In the genomic region with DNA sequence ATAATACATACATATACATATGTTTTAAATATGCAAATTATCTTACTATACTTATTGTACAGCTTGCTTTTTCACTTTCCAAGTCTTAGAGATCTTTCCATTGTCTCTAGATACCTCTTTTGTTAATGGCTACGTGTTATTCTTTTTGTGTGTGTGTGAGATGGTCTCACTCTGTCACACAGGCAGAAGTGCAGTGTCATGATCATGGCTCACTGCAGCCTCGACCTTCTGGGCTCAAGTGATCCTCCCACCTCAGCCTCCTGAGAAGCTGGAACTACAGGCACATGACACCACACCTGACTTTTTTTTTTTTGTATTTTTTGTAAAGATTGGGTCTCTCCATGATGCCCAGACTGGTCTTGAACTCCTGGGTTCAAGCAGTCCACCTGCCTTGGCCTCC, we compare ENCODE assay signal across 24 cellular contexts. TPM values are rescaled to one million over a fixed set of nuclear protein-coding genes. Genes with fewer than 3 reads are reported as not detected.
DNase-seq lines count a peak whose midpoint lies in the region; ATAC-seq and TF ChIP-seq lines count a peak whose summit lies in the region.
"Had no signal": no experiment of that assay in that cellular context is flagged by ENCODE, and none has a peak within 500 bp of the region (broad histone marks: within the 10 kb centered on the region; RNA-seq: fewer than 3 reads in every experiment).

No MANE protein-coding gene starts in this region.

- TF ChIP-seq CTCF in PC-9 (conservative IDR thresholded peaks at IDR 0.05) (no peak), fibroblast of mammary gland (conservative IDR thresholded peaks at IDR 0.05; ENCODE audit: control insufficient read depth, insufficient read depth, low read depth, low read length) (no peak)

- DNase-seq in PC-9 (no peak), fibroblast of mammary gland (ENCODE audit: low read depth) (no peak), ureter (ENCODE audit: low spot score) (no peak)
- DNase-seq: ACHN; activated CD4-positive, alpha-beta T cell treated with anti-CD3 and anti-CD28 coated beads, Interleukin-2, amount 50 U/mL, for 48 hours; activated T-cell treated with anti-CD3 and anti-CD28 coated beads, Interleukin-2, amount 50 U/mL, for 72 hours; BE2C; CD8-positive, alpha-beta T cell; dorsolateral prefrontal cortex; GOT3; HFFc6; MM.1S; NCI-H2029; NCI-H524 treated with DMSO at 0.1 percent for 48 hours; NK-92 treated with Interleukin-12 subunit alpha and Interleukin-12 subunit beta, amount 100 ng/mL, for 24 hours; sigmoid colon; stimulated activated CD4-positive, alpha-beta T cell treated with anti-CD3 and anti-CD28 coated beads, Interleukin-15, amount 100 ng/mL, for 24 hours; stimulated activated CD4-positive, alpha-beta T cell treated with anti-CD3 and anti-CD28 coated beads, Interleukin-4, amount 100 ng/mL, for 4 hours had no signal

- H3K4me1 ChIP-seq in ACC112 (ENCODE audit: control insufficient read depth, insufficient read depth, low read length, unreplicated experiment) (peaks cover 11% of the 10 kb centered on the region), PC-9 (replicated peaks; ENCODE audit: insufficient read depth) (peaks cover 54% of the 10 kb centered on the region), skeletal muscle satellite cell (ENCODE audit: control insufficient read depth, insufficient read depth, low read length) (peaks cover 31% of the 10 kb centered on the region)
- H3K4me1 ChIP-seq: BE2C had no signal

- peak overlapping the region; percentile 92 for H3K4me2 ChIP-seq in PC-9
- peak overlapping the region; percentile 100 for H3K4me2 ChIP-seq in skeletal muscle satellite cell (ENCODE audit: low read length)
- H3K4me2 ChIP-seq: KMS-11 had no signal

- H3K9me3 ChIP-seq in PC-9 (ENCODE audit: insufficient read depth, low read depth) (peaks cover 15% of the 10 kb centered on the region), skeletal muscle satellite cell (replicated peaks; ENCODE audit: low read length) (no peaks in the 10 kb centered on the region)
- H3K9me3 ChIP-seq: BE2C, sigmoid colon had no signal

- no peaks in the 10 kb centered on the region for H4K20me1 ChIP-seq in PC-9 (ENCODE audit: insufficient read depth)

- H2AFZ ChIP-seq in ACC112 (ENCODE audit: low read length, unreplicated experiment) (no peak overlapping the region), PC-9 (no peak overlapping the region)

- POLR2A ChIA-PET in PC-9 (lab: Charles Lee; ENCODE audit: unreplicated experiment): no interaction called here

- intact Hi-C loops in PC-9 (cut with micrococcal nuclease; ENCODE audit: unreplicated experiment): loop anchor here (5.0 to 10.0 kb wide), 5 partner anchors 229 to 1536 kb away; no protein-coding TSS in a partner anchor

- no peak for ATAC-seq in HG02981 (IDR thresholded peaks at IDR 0.05; ENCODE audit: unreplicated experiment)
- no peak for ATAC-seq in HG03108 (IDR thresholded peaks at IDR 0.05; ENCODE audit: unreplicated experiment)
- ATAC-seq: activated CD4-positive, CD25-positive, alpha-beta regulatory T cell treated with anti-CD3 and anti-CD28 coated beads, Interleukin-2, amount 50 U/mL, for 24 hours; activated T-cell treated with anti-CD3 and anti-CD28 coated beads, Interleukin-2, amount 50 U/mL, for 72 hours; CD8-positive, alpha-beta T cell had no signal

- no peaks in the 10 kb centered on the region for H3K27me3 ChIP-seq in ACC112 (ENCODE audit: insufficient read depth, low read length)
- H3K27me3 ChIP-seq in PC-9 (ENCODE audit: insufficient read depth, low read depth): no peaks in the 10 kb centered on the region
- no peaks in the 10 kb centered on the region for H3K27me3 ChIP-seq in skeletal muscle satellite cell (ENCODE audit: control insufficient read depth, insufficient read depth, low read length)
- H3K27me3 ChIP-seq: sigmoid colon had no signal

- peaks cover 13% of the 10 kb centered on the region; the same call in 1 of the 2 replicates for H3F3A ChIP-seq in PC-9 (ENCODE audit: insufficient read depth, low read depth)

- no peak overlapping the region for H3K9ac ChIP-seq in skeletal muscle satellite cell (ENCODE audit: low read depth, low read length)
- H3K9ac ChIP-seq: KMS-11 had no signal

- peaks cover 36% of the 10 kb centered on the region for H3K36me3 ChIP-seq in ACC112 (ENCODE audit: insufficient read depth, low read length)
- H3K36me3 ChIP-seq in PC-9 (ENCODE audit: low read depth): peaks cover 39% of the 10 kb centered on the region
- H3K36me3 ChIP-seq in skeletal muscle satellite cell (ENCODE audit: insufficient read depth, low read length): peaks cover 6% of the 10 kb centered on the region
- H3K36me3 ChIP-seq: BE2C had no signal

- BruUV-seq in PC-9 (replicated peaks; lab: Mats Ljungman, UMichigan): no TSS peak

- CTCF ChIA-PET in PC-9 (lab: Charles Lee): interaction anchor here (0.8 kb wide), 1 partner anchor 23 kb away, joined by 3 read pairs; no protein-coding TSS in a partner anchor

- H3K4me3 ChIP-seq in ACC112 (ENCODE audit: low read depth, low read length): peak overlapping the region; percentile 91
- H3K4me3 ChIP-seq in PC-9: peak overlapping the region; percentile 79; the same call in 1 of the 2 replicates
- H3K4me3 ChIP-seq in fibroblast of mammary gland (ENCODE audit: control insufficient read depth, low read depth, low read length): peak overlapping the region; percentile 94
- H3K4me3 ChIP-seq in skeletal muscle satellite cell (ENCODE audit: low read length): no peak overlapping the region

- H3K27ac ChIP-seq in ACC112 (ENCODE audit: low read depth, low read length) (peak overlapping the region; percentile 97; the same call in 1 of the 2 replicates), PC-9 (no peak overlapping the region)
- H3K27ac ChIP-seq: KMS-11 had no signal

- H3K79me2 ChIP-seq in ACC112 (ENCODE audit: control insufficient read depth, insufficient read depth, low read length, unreplicated experiment) (peaks cover 90% of the 10 kb centered on the region), PC-9 (ENCODE audit: low read depth) (peaks cover 93% of the 10 kb centered on the region)

- no peaks in the 10 kb centered on the region for H3K9me2 ChIP-seq in PC-9 (ENCODE audit: insufficient read depth)

RNA-seq across cellular contexts. Expression of gene OSMR, which starts 2.8 kb away (rescaled TPM):
- total RNA-seq in PC-9 (2021) (45.3 and 65.4 TPM in 2 replicates), ureter (57.1 TPM)
- 88.9 and 89.2 TPM in 2 replicates for total RNA-seq in skeletal muscle satellite cell (2012; rRNA removed)
- total RNA-seq: CD8-positive, alpha-beta T cell had no signal
